8 cellular contexts compared by ENCODE assay signal in the genomic region with DNA sequence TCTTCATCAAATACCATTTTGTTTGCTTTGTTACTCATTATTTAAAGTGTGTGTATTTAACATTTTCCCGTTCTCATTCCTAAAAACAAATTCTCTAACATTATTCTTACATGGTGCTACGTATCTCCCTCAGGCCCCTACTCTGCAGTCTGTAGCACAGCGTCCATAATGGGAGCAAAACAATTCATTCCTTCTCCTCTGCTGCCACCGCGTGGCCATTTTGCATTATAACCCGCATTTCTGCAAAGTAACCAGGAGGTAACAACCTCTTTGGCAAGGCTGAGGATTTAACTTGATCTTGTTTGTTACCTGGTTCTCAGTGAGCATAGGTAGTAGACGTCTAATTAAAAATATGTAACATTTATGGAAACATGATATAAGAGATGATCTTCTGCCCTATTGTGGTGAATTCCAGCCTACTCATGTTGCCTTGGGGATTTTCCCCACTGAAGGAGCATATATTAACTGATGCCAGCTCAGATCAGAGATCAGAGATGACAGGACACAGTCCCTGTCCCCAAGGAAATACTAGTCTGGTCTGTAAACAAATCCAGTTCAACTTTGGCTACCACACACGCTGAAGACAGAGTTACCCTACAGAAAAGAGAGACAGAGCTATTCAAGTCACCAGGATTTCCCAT. TPM values are rescaled to one million over a fixed set of nuclear protein-coding genes. Genes with fewer than 3 reads are reported as not detected.
A peak's percentile ranks its signal among the peaks of the same experiment; 100 is the strongest.
DNase-seq lines count a peak whose midpoint lies in the region; ATAC-seq and TF ChIP-seq lines count a peak whose summit lies in the region.

No MANE protein-coding gene starts in this region.

- H3K36me3 ChIP-seq in lung (ENCODE audit: control insufficient read depth in 2 of 2, insufficient read depth in 2 of 2, low read length in 2 of 2) = peaks cover 0 to 1% of the 10 kb centered on the region in 2 donors

- peaks cover 0 to 1% of the 10 kb centered on the region in 2 donors for H3K4me1 ChIP-seq in lung (ENCODE audit: control insufficient read depth in 2 of 2, insufficient read depth in 2 of 2, low read length in 2 of 2)

- H3K27me3 ChIP-seq in lung (ENCODE audit: control insufficient read depth, insufficient read depth) = no peaks in the 10 kb centered on the region

- H3K4me3 ChIP-seq in lung = no peak overlapping the region

- ATAC-seq in GM19328 (IDR thresholded peaks at IDR 0.05; ENCODE audit: unreplicated experiment) (peak; percentile 59), lung (ENCODE audit: insufficient read depth, low FRiP score) (peak; percentile 77)

- H3K9me3 ChIP-seq in lung (ENCODE audit: control insufficient read depth in 2 of 2, insufficient read depth in 1 of 2, low read length in 1 of 2) = no peaks in the 10 kb centered on the region

- DNase-seq in C1 segment of cervical spinal cord (lab: John Stamatoyannopoulos, UW) (peak in 11 of 14 donors; percentile 9 to 62 (median 43)), HK-2 (ENCODE audit: unreplicated experiment) (peak; percentile 64), NCI-H774 (lab: John Stamatoyannopoulos, UW) (peak; percentile 87), ecto neural progenitor cell (ENCODE audit: low spot score) (peak; percentile 78), lung (ENCODE audit: low spot score) (peak; percentile 73)
- peak; percentile 79 for DNase-seq in activated CD4-positive, alpha-beta T cell treated with anti-CD3 and anti-CD28 coated beads, Interleukin-2, amount 50 U/mL, for 48 hours
- peak; percentile 42 to 52 for DNase-seq in stimulated activated CD8-positive, alpha-beta memory T cell treated with anti-CD3 and anti-CD28 coated beads, Interleukin-15, amount 100 ng/mL, for 48 hours (ENCODE audit: low read depth in 2 of 2)

- peak; percentile 90 for TF ChIP-seq CTCF in lung (IDR thresholded peaks at IDR 0.05; ENCODE audit: control extremely low read depth, extremely low read depth)

- 5 to 6% methylated on average over 8 of the region's 8 CpGs for WGBS in lung, 2 donors

- no peak overlapping the region for H3K27ac ChIP-seq in lung (ENCODE audit: low read depth in 1 of 2, low read length in 1 of 2)

RNA-seq across cellular contexts. Expression of a gene that starts 10.5 kb away (rescaled TPM):
- not detected for total RNA-seq in lung
- polyA plus RNA-seq in lung = not detected

RNA-seq across cellular contexts. Expression of a gene that starts 18.0 kb away (rescaled TPM):
- 10 to 100 TPM; 19.6 to 30.2 TPM for total RNA-seq in lung
- 10 to 100 TPM; 10.2 to 11.6 TPM for polyA plus RNA-seq in lung

RNA-seq across cellular contexts. Expression of a gene that starts 21.7 kb away (rescaled TPM):
- not detected for total RNA-seq in lung
- polyA plus RNA-seq in lung = not detected
